2 cellular contexts compared by ENCODE assay signal in genomic region chr14:49286257-49286983, GRCh38.
TF ChIP-seq lines count a peak whose summit lies in the region.

No MANE protein-coding gene starts in this region.

TF ChIP-seq in SK-N-SH, 30 proteins besides CTCF, POLR2A, EP300 and RAD21 (continued from another document):
- no peak for TF ChIP-seq CHD2 (IDR thresholded peaks at IDR 0.05; ENCODE audit: low read length, partially characterized antibody)
- no peak for TF ChIP-seq RFX5 (IDR thresholded peaks at IDR 0.05; ENCODE audit: low read length)
- TF ChIP-seq YY1 (IDR thresholded peaks at IDR 0.05; ENCODE audit: low read depth) = no peak
- no peak for TF ChIP-seq ZBTB33 (IDR thresholded peaks at IDR 0.05; ENCODE audit: borderline replicate concordance, low read depth)
- TF ChIP-seq IRF3 (IDR thresholded peaks at IDR 0.05; ENCODE audit: low read depth, low read length) = no peak
- TF ChIP-seq SMC3 (IDR thresholded peaks at IDR 0.05; ENCODE audit: low read depth, low read length) = no peak
- no peak for TF ChIP-seq EZH2phosphoT487 (IDR thresholded peaks at IDR 0.05; ENCODE audit: borderline replicate concordance, low read depth)
- no peak for TF ChIP-seq FOXM1 (IDR thresholded peaks at IDR 0.05; ENCODE audit: low read depth)
- no peak for TF ChIP-seq FOSL2 (IDR thresholded peaks at IDR 0.05; ENCODE audit: borderline replicate concordance, low read depth)
- TF ChIP-seq TCF12 (IDR thresholded peaks at IDR 0.05) = no peak
- no peak for TF ChIP-seq REST (IDR thresholded peaks at IDR 0.05; ENCODE audit: low read depth, low read length)
TF ChIP-seq in SK-N-SH: peak in this region for 0.

TF ChIP-seq in neural cell, 6 proteins besides CTCF, POLR2A, EP300 and RAD21 (continued from another document):
- no peak for TF ChIP-seq EZH2 (IDR thresholded peaks at IDR 0.05; ENCODE audit: borderline replicate concordance, insufficient read depth, low read length, poor library complexity, severe bottlenecking)
